8 cellular contexts compared by ENCODE assay signal in the genomic region with DNA sequence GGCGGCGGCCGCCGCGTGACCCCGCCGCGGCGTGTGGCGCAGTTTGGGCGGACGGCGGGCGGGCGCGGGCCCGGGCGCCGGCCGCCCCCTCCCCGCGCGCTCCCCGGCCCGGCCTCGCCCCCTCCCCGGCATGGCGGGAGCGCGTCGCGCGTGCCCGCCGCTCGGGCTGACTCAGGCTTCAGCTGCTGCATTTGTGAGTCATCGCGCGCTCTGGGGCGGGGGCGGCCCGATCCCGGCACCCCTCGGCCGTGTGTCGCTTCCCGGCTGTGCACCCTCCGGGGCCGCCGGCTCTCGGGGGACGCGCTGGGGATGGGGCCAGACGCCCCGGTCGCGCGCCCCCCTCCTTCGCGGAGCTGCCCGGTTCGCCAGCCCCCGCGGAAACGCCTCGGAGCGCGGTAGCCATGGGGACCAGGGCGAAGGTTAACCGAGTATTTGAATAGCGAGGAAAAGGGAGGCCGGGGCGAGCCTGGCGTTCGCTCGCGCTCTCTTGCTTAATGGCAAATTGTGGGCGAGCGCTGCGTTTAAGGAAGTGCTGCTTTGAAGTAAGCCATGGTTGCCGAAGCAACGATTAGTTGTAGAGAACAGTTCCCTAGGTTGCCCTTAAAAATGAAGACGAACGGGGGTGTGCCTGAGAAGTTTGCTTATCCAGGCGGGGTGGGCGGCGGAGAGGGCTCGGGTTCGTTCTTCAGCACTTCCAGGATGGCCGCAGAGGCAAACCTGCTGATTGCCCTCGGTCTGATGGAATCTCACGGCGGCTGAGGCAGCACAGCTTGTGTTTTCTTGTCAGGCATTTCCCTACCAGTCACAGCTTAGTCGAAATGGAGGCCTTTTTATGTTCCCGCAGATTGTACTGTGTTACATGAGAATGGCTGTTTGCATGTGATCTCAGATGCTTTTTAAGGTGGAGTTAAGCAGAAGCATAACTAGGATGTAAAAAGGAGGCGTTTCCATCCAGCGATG. TPM values are rescaled to one million over a fixed set of nuclear protein-coding genes. Genes with fewer than 3 reads are reported as not detected.
DNase-seq lines count a peak whose midpoint lies in the region; ATAC-seq and TF ChIP-seq lines count a peak whose summit lies in the region.

No MANE protein-coding gene starts in this region.

- DNase-seq in GM12864 (ENCODE audit: low read depth) = no peak
- DNase-seq in HCT116 (ENCODE audit: low read depth, low spot score) = no peak
- DNase-seq in NCI-H146 (lab: John Stamatoyannopoulos, UW) = peak; percentile 86
- peak; percentile 80 to 84 for DNase-seq in activated CD4-positive, alpha-beta T cell treated with anti-CD3 and anti-CD28 coated beads, Interleukin-2, amount 50 U/mL, for 48 hours
- peak; percentile 77 for DNase-seq in dermis blood vessel endothelial cell
- peak; percentile 82 to 90 (median 89) for DNase-seq in right lobe of liver
- peak; percentile 90 for DNase-seq in stimulated activated CD4-positive, alpha-beta T cell treated with anti-CD3 and anti-CD28 coated beads, Interleukin-2, amount 100 ng/mL, for 4 hours (ENCODE audit: low read depth)
- DNase-seq in cerebellar nuclear complex (lab: John Stamatoyannopoulos, UW) = no peak

- CTCF ChIA-PET in HCT116 (lab: Charles Lee) = interaction anchor here (0.6 to 1.2 kb wide), 3 partner anchors 22 to 56 kb away, joined by 3 to 6 read pairs (median 4); no protein-coding TSS in a partner anchor

- WGBS in right lobe of liver (ENCODE audit: insufficient coverage, low coverage, low lambda C conversion rate, missing lambda C conversion rate) = 2% methylated on average over 21 of the region's 97 CpGs

- BruUV-seq in HCT116 (replicated peaks; lab: Mats Ljungman, UMichigan) = TSS peak; percentile 51

- H3K9ac ChIP-seq in HCT116 (ENCODE audit: low read length) = peak overlapping the region; percentile 98

- H3K4me1 ChIP-seq in HCT116 (ENCODE audit: control insufficient read depth in 1 of 2, insufficient read depth in 2 of 2, low read length in 2 of 2) (peaks cover 9 to 18% of the 10 kb centered on the region in 2 experiments; a peak in 3 of 4 replicates), right lobe of liver (peaks cover 0 to 30% (median 15%) of the 10 kb centered on the region in 4 donors)

- H3K4me3 ChIP-seq in GM12864 (ENCODE audit: low read depth, low read length) (peak overlapping the region; percentile 98), HCT116 (replicated peaks in 1 of 2; ENCODE audit: low read depth in 1 of 2, low read length in 2 of 2) (peak overlapping the region; percentile 86 to 89), right lobe of liver (peak overlapping the region; percentile 91)

- no peaks in the 10 kb centered on the region for H3K9me3 ChIP-seq in HCT116 (ENCODE audit: control insufficient read depth in 1 of 2, insufficient read depth in 1 of 2, low read depth in 1 of 2, low read length in 2 of 2)
- H3K9me3 ChIP-seq in right lobe of liver = no peaks in the 10 kb centered on the region

- peaks cover 44 to 49% of the 10 kb centered on the region in 2 experiments for H3K36me3 ChIP-seq in HCT116 (ENCODE audit: control insufficient read depth in 1 of 2, insufficient read depth in 2 of 2, low read length in 2 of 2)
- peaks cover 26 to 49% (median 40%) of the 10 kb centered on the region in 4 donors for H3K36me3 ChIP-seq in right lobe of liver

- no peaks in the 10 kb centered on the region for H3K9me2 ChIP-seq in HCT116 (ENCODE audit: insufficient read depth)

- ATAC-seq in HCT116 (peak; percentile 31), right lobe of liver (peak; percentile 11 to 55 (median 36))

- peaks cover 38% of the 10 kb centered on the region; the same call in 1 of the 2 replicates for H4K20me1 ChIP-seq in HCT116 (ENCODE audit: insufficient read depth)

- H3K27me3 ChIP-seq in HCT116 (ENCODE audit: insufficient read depth, low read length) (no peaks in the 10 kb centered on the region), right lobe of liver (no peaks in the 10 kb centered on the region)

- intact Hi-C loops in HCT116 (cut with micrococcal nuclease) = loop anchor here (5.0 kb wide), 1 partner anchor 52 kb away; a partner anchor contains a TSS
- intact Hi-C loops in right lobe of liver (cut with DNase I) = no loop called here

- TF ChIP-seq CTCF in GM12864 (IDR thresholded peaks at IDR 0.05; ENCODE audit: low read depth, low read length, missing control alignments) (no peak), HCT116 (IDR thresholded peaks at IDR 0.05 in 2 of 3, conservative IDR thresholded peaks at IDR 0.05 in 1 of 3; ENCODE audit: borderline replicate concordance in 1 of 3, insufficient read depth in 1 of 3, low read depth in 2 of 3, low read length in 2 of 3) (no peak), right lobe of liver (IDR thresholded peaks at IDR 0.05) (no peak)

- POLR2A ChIA-PET in HCT116 (lab: Charles Lee) = interaction anchor here (0.6 to 3.3 kb wide), 9 partner anchors 10 to 513 kb away, joined by 3 to 31 read pairs (median 3); no protein-coding TSS in a partner anchor

- TF ChIP-seq RAD21 in HCT116 (IDR thresholded peaks at IDR 0.05; ENCODE audit: low read depth) = no peak

- RAD21 ChIA-PET in HCT116 (lab: Charles Lee; ENCODE audit: low non-redundant PET in 1 of 2, low total read pairs in 2 of 2, uncharacterized antibody in 2 of 2, unreplicated experiment in 2 of 2) = interaction anchor here in 1 of 2 experiments (1.0 kb wide), 1 partner anchor 39 kb away, joined by 3 read pairs; no protein-coding TSS in a partner anchor

- no peak overlapping the region for H2AFZ ChIP-seq in HCT116 (ENCODE audit: low read depth, low read length, poor library complexity, severe bottlenecking)

- TF ChIP-seq POLR2A in HCT116 (IDR thresholded peaks at IDR 0.05; ENCODE audit: borderline replicate concordance, extremely low read depth, insufficient read depth, insufficient read length) = no peak
- peak; percentile 35 for TF ChIP-seq POLR2A in right lobe of liver (IDR thresholded peaks at IDR 0.05)

- H3K27ac ChIP-seq in HCT116 (ENCODE audit: low read depth, low read length) = peak overlapping the region; percentile 99
- H3K27ac ChIP-seq in right lobe of liver = peak overlapping the region; percentile 100

- peaks cover 66% of the 10 kb centered on the region for H3K79me2 ChIP-seq in HCT116 (ENCODE audit: insufficient read depth, low read length)

- H3K4me2 ChIP-seq in HCT116 (ENCODE audit: low read length) = peak overlapping the region; percentile 90

TF ChIP-seq in HCT116, 20 proteins besides CTCF, POLR2A, EP300 and RAD21:
- no peak for TF ChIP-seq SP1 (IDR thresholded peaks at IDR 0.05; ENCODE audit: low read depth)
- TF ChIP-seq YY1 (IDR thresholded peaks at IDR 0.05; ENCODE audit: extremely low read depth, insufficient replicate concordance, low read depth, low read length) = no peak
- TF ChIP-seq FOSL1 (IDR thresholded peaks at IDR 0.05; ENCODE audit: low read depth) = peak; percentile 66
- peak; percentile 82 for TF ChIP-seq EGR1 (IDR thresholded peaks at IDR 0.05; ENCODE audit: low read depth)
- TF ChIP-seq, protein P1, sequence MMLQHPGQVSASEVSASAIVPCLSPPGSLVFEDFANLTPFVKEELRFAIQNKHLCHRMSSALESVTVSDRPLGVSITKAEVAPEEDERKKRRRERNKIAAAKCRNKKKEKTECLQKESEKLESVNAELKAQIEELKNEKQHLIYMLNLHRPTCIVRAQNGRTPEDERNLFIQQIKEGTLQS (IDR thresholded peaks at IDR 0.05) = no peak
- no peak for TF ChIP-seq ELF1 (IDR thresholded peaks at IDR 0.05; ENCODE audit: borderline replicate concordance, low read depth)
- TF ChIP-seq CEBPB (IDR thresholded peaks at IDR 0.05; ENCODE audit: low read depth) = no peak
- TF ChIP-seq SRF (IDR thresholded peaks at IDR 0.05; ENCODE audit: low read depth) = no peak
- TF ChIP-seq, protein P2, sequence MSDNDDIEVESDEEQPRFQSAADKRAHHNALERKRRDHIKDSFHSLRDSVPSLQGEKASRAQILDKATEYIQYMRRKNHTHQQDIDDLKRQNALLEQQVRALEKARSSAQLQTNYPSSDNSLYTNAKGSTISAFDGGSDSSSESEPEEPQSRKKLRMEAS (IDR thresholded peaks at IDR 0.05) = no peak
- TF ChIP-seq EZH2phosphoT487 (IDR thresholded peaks at IDR 0.05; ENCODE audit: borderline replicate concordance) = no peak
- TF ChIP-seq, protein P3, sequence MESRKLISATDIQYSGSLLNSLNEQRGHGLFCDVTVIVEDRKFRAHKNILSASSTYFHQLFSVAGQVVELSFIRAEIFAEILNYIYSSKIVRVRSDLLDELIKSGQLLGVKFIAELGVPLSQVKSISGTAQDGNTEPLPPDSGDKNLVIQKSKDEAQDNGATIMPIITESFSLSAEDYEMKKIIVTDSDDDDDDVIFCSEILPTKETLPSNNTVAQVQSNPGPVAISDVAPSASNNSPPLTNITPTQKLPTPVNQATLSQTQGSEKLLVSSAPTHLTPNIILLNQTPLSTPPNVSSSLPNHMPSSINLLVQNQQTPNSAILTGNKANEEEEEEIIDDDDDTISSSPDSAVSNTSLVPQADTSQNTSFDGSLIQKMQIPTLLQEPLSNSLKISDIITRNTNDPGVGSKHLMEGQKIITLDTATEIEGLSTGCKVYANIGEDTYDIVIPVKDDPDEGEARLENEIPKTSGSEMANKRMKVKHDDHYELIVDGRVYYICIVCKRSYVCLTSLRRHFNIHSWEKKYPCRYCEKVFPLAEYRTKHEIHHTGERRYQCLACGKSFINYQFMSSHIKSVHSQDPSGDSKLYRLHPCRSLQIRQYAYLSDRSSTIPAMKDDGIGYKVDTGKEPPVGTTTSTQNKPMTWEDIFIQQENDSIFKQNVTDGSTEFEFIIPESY (IDR thresholded peaks at IDR 0.05; ENCODE audit: extremely low read depth, insufficient replicate concordance, low read length) = no peak
- no peak for TF ChIP-seq CBX3 (IDR thresholded peaks at IDR 0.05; ENCODE audit: low read depth)
- no peak for TF ChIP-seq EZH2 (IDR thresholded peaks at IDR 0.05)
- no peak; the same call in 1 of the 2 replicates for TF ChIP-seq POLR2AphosphoS5 (IDR thresholded peaks at IDR 0.05; ENCODE audit: low read depth, low read length)
- TF ChIP-seq ZNF274 (IDR thresholded peaks at IDR 0.05; ENCODE audit: low read depth, low read length) = no peak
- peak; percentile 49 for TF ChIP-seq JUND (IDR thresholded peaks at IDR 0.05)
- no peak for TF ChIP-seq SIN3A (IDR thresholded peaks at IDR 0.05; ENCODE audit: low read depth)

RNA-seq across cellular contexts. Expression of a gene that starts 0.9 kb away (rescaled TPM):
- 238 TPM for total RNA-seq in HCT116 (2021; ENCODE audit: unreplicated experiment)
- 220 and 254 TPM in 2 replicates for polyA plus RNA-seq in HCT116 (2012)
- 115 and 226 TPM in 2 replicates for total RNA-seq in dermis blood vessel endothelial cell
- total RNA-seq in right lobe of liver = 100 to 1,000 TPM; 186 to 357 (median 215) TPM

RNA-seq across cellular contexts. Expression of a gene that starts 50.3 kb away (rescaled TPM):
- 72.5 TPM for total RNA-seq in HCT116 (2021; ENCODE audit: unreplicated experiment)
- 58.5 and 65.3 TPM in 2 replicates for polyA plus RNA-seq in HCT116 (2012)
- 65.2 and 74.9 TPM in 2 replicates for total RNA-seq in dermis blood vessel endothelial cell
- total RNA-seq in right lobe of liver = 10 to 100 TPM; 25.5 to 34.3 (median 27.3) TPM

Comparison
In these comparisons a context has a peak if more than half of its experiments do, and no peak if none do; other contexts are left out.
1. DNase-seq: peak in NCI-H146 (single experiment), activated CD4-positive, alpha-beta T cell treated with anti-CD3 and anti-CD28 coated beads, Interleukin-2, amount 50 U/mL, for 48 hours (2 of 2), dermis blood vessel endothelial cell (single experiment), right lobe of liver (3 of 3) and stimulated activated CD4-positive, alpha-beta T cell treated with anti-CD3 and anti-CD28 coated beads, Interleukin-2, amount 100 ng/mL, for 4 hours (single experiment); none in GM12864 (single experiment), HCT116 (single experiment) and cerebellar nuclear complex (0 of 2).
2. Peak in every context shown above with its lines, with median percentiles within 50 percentile points of each other: H3K4me3 ChIP-seq.